Comparison of ENCODE assay signal across 11 cellular contexts in the genomic region with DNA sequence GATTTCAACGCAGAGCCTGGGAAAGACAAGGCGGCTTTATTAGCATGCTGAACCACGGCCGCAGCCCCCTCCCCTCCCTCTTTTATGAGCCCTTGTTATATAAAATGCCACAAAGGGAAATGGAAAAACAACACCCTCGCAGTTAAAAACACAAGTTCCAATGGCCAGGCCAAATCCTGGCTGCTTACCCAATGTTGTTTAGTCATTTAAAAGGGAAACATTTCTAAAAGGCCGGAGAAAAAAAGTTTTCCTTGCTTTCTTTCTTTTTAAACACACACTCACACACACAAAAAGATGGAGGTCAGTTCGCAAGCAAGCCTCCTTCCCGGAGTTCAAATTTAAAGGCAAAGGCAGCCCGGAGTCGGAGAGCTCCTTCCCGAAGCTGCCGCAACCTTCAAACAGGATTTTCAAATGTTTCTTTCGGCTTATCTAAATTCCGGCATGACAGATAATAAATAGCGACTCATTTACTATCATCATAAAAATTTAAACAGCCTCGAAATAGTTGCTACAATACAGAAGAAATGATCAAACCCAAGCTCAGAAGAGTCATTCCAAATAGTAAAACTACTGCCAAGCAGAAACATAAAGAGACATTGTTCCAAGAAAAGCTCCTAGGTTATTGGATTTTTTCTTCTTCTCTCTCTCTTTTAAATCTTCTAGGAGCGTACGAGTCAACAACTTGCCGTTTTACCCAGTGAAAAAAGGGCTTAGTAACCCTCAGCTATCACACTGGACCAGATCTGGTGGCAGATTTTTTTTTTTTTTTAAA. TPM values are rescaled to one million over a fixed set of nuclear protein-coding genes. Genes with fewer than 3 reads are reported as not detected.
DNase-seq lines count a peak whose midpoint lies in the region; ATAC-seq and TF ChIP-seq lines count a peak whose summit lies in the region.
"Had no signal": no experiment of that assay in that cellular context is flagged by ENCODE, and none has a peak within 500 bp of the region (broad histone marks: within the 10 kb centered on the region; RNA-seq: fewer than 3 reads in every experiment).

No MANE protein-coding gene starts in this region.

- H3K27me3 Mint-ChIP-seq in activated naive CD8-positive, alpha-beta T cell: peaks cover 46% of the 10 kb centered on the region

- peak; percentile 36 for DNase-seq in GM20000 (ENCODE audit: low spot score)
- DNase-seq in retina: peak; percentile 77
- DNase-seq in UCSD-AML1 (lab: John Stamatoyannopoulos, UW; ENCODE audit: unreplicated experiment): no peak
- DNase-seq in stimulated activated naive CD4-positive, alpha-beta T cell (lab: John Stamatoyannopoulos, UW): no peak
- DNase-seq: activated naive CD8-positive, alpha-beta T cell treated with anti-CD3 and anti-CD28 coated beads, Interleukin-2, amount 10 ng/mL, durations not matched to agents 7 days and 5 days; DND-41; stimulated activated naive CD8-positive, alpha-beta T cell treated with anti-CD3 and anti-CD28 coated beads, Interleukin-15, Interleukin-2, amounts not matched to agents 100 U/mL and 50 U/mL, for 24 hours had no signal

- peaks cover 15% of the 10 kb centered on the region for H3K4me1 Mint-ChIP-seq in activated naive CD8-positive, alpha-beta T cell (ENCODE audit: low read depth)

- H3K4me3 Mint-ChIP-seq in activated naive CD8-positive, alpha-beta T cell: peak overlapping the region; percentile 74
- H3K4me3 Mint-ChIP-seq: activated naive CD8-positive, alpha-beta T cell treated with anti-CD3 and anti-CD28 coated beads, Interleukin-2, amount 10 ng/mL, durations not matched to agents 7 days and 5 days had no signal

- no peaks in the 10 kb centered on the region for H3K9me3 Mint-ChIP-seq in activated naive CD8-positive, alpha-beta T cell (ENCODE audit: low read depth)
- H3K9me3 Mint-ChIP-seq: activated naive CD8-positive, alpha-beta T cell treated with anti-CD3 and anti-CD28 coated beads, Interleukin-2, amount 10 ng/mL, durations not matched to agents 7 days and 5 days had no signal

- no peak overlapping the region for H3K27ac Mint-ChIP-seq in activated naive CD8-positive, alpha-beta T cell
- H3K27ac Mint-ChIP-seq: activated naive CD8-positive, alpha-beta T cell treated with anti-CD3 and anti-CD28 coated beads, Interleukin-2, amount 10 ng/mL, durations not matched to agents 7 days and 5 days had no signal

- ATAC-seq in esophagus mucosa: no peak
- no peak for ATAC-seq in GM19351 (IDR thresholded peaks at IDR 0.05; ENCODE audit: unreplicated experiment)
- ATAC-seq: stimulated activated naive CD8-positive, alpha-beta T cell treated with anti-CD3 and anti-CD28 coated beads, Interleukin-15, Interleukin-2, amounts not matched to agents 100 U/mL and 50 U/mL, for 24 hours had no signal

- no peaks in the 10 kb centered on the region for H3K36me3 Mint-ChIP-seq in activated naive CD8-positive, alpha-beta T cell
- H3K36me3 Mint-ChIP-seq: activated naive CD8-positive, alpha-beta T cell treated with anti-CD3 and anti-CD28 coated beads, Interleukin-2, amount 10 ng/mL, durations not matched to agents 7 days and 5 days had no signal

- peak overlapping the region; percentile 73 for H3K4me3 ChIP-seq in iPS-18c (ENCODE audit: insufficient read depth, low read depth, low read length)

- H3K9me3 ChIP-seq in iPS-18c (ENCODE audit: control insufficient read depth, insufficient read depth, low read length): no peaks in the 10 kb centered on the region

- no peak for TF ChIP-seq CTCF in GM20000 (IDR thresholded peaks at IDR 0.05; ENCODE audit: extremely low read depth, missing control alignments)

RNA-seq across cellular contexts. Expression of a gene that starts 3.5 kb away (rescaled TPM):
- total RNA-seq in esophagus mucosa: not detected
- total RNA-seq: activated naive CD8-positive, alpha-beta T cell treated with anti-CD3 and anti-CD28 coated beads, Interleukin-2, amount 10 ng/mL, durations not matched to agents 7 days and 5 days had no signal

Comparison
In these comparisons a context has a peak if more than half of its experiments do, and no peak if none do; other contexts are left out.
1. DNase-seq: peak in GM20000 (single experiment) and retina (single experiment); none in UCSD-AML1 (single experiment) and stimulated activated naive CD4-positive, alpha-beta T cell (0 of 6).